ENCODE assay signal across 1 cellular context in the genomic region with DNA sequence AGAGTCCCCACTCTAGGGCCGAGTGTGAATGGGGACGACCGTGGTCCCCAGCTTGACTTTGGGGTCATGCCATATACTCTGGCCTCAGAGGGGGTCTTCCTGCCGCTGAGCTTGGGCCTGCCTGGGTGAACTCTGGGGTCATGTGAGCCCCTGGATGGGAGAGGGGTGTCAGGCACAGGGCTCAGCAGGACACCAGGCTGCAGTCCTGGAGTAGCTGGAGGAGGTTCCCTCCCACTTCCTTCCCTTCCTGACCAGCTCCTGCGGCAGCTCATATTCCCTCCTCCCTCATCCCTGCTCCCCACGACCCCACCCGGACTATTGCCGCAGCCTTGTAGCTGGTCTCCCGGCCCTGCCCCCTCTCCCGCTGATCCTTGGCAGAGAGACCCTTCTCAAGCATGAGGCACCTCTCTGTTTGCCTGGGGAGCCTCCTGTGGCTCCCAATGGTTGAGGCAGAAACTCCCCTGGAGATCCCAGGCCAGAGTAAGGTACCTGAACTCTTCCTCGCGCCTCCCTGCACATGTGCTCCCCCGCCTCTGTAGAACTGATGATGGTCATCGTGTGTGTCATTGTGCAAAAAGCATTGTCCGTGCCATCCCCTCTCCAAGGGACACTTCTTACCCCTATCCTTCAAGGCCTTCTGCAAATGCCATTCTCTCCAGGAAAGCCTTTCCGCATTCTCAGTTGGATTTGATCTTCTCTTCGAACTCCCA.
TF ChIP-seq lines count a peak whose summit lies in the region.

No MANE protein-coding gene starts in this region.

TF ChIP-seq in IMR-90, 13 proteins besides CTCF, POLR2A, EP300 and RAD21 (continued from another document):
- TF ChIP-seq, protein P1, sequence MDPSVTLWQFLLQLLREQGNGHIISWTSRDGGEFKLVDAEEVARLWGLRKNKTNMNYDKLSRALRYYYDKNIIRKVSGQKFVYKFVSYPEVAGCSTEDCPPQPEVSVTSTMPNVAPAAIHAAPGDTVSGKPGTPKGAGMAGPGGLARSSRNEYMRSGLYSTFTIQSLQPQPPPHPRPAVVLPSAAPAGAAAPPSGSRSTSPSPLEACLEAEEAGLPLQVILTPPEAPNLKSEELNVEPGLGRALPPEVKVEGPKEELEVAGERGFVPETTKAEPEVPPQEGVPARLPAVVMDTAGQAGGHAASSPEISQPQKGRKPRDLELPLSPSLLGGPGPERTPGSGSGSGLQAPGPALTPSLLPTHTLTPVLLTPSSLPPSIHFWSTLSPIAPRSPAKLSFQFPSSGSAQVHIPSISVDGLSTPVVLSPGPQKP (IDR thresholded peaks at IDR 0.05; ENCODE audit: borderline replicate concordance, low read depth, low read length), result no peak
- TF ChIP-seq BHLHE40 (IDR thresholded peaks at IDR 0.05; ENCODE audit: low read depth, low read length), result no peak
- no peak for TF ChIP-seq MAFK (IDR thresholded peaks at IDR 0.05; ENCODE audit: low read depth, low read length)
- no peak for TF ChIP-seq MAZ (IDR thresholded peaks at IDR 0.05; ENCODE audit: borderline replicate concordance, low read depth, low read length)
- no peak for TF ChIP-seq CHD1 (IDR thresholded peaks at IDR 0.05; ENCODE audit: low read depth, low read length)
- no peak for TF ChIP-seq CEBPB (IDR thresholded peaks at IDR 0.05; ENCODE audit: low read depth, low read length)
- TF ChIP-seq RFX5 (IDR thresholded peaks at IDR 0.05; ENCODE audit: low read depth, low read length), result no peak
- TF ChIP-seq FOS (IDR thresholded peaks at IDR 0.05; ENCODE audit: low read depth, low read length), result no peak
- no peak for TF ChIP-seq MXI1 (IDR thresholded peaks at IDR 0.05; ENCODE audit: borderline replicate concordance, low read depth, low read length)
- TF ChIP-seq SMC3 (IDR thresholded peaks at IDR 0.05; ENCODE audit: low read depth, low read length), result no peak
- TF ChIP-seq, protein P2, sequence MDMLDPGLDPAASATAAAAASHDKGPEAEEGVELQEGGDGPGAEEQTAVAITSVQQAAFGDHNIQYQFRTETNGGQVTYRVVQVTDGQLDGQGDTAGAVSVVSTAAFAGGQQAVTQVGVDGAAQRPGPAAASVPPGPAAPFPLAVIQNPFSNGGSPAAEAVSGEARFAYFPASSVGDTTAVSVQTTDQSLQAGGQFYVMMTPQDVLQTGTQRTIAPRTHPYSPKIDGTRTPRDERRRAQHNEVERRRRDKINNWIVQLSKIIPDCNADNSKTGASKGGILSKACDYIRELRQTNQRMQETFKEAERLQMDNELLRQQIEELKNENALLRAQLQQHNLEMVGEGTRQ (IDR thresholded peaks at IDR 0.05; ENCODE audit: low read depth, low read length), result no peak
- TF ChIP-seq RCOR1 (IDR thresholded peaks at IDR 0.05; ENCODE audit: insufficient replicate concordance, low read length), result no peak
